In the genomic region with DNA sequence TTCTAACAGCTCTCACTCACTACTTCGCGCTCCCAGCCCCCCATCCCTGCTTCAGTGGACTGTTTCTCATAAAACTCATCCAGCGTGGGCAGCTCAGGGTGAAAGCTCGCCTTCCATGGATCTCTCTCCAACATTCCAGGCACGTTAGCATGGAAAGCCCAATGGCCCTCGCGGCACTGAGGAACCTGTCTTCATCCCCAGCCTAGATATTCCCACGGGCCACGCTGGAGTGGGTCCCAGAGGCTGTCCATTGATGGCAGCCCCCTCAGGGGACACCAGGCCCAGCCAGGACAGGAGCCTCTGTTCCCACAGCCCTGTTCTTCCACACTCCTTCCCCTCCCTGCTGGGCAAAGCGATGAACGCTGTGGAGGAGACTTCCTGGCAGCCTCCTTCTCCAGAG, we compare ENCODE assay signal across 25 cellular contexts.
A peak's percentile ranks its signal among the peaks of the same experiment; 100 is the strongest.
DNase-seq lines count a peak whose midpoint lies in the region; ATAC-seq, FAIRE-seq and TF ChIP-seq lines count a peak whose summit lies in the region.
"Had no signal": no experiment of that assay in that cellular context is flagged by ENCODE, and none has a peak within 500 bp of the region (broad histone marks: within the 10 kb centered on the region; RNA-seq: fewer than 3 reads in every experiment).

No MANE protein-coding gene starts in this region.

- peaks cover 4 to 24% (median 16%) of the 10 kb centered on the region in 11 experiments; a peak in 12 of 22 replicates for H3K27me3 ChIP-seq in BLaER1 treated with 17β-estradiol and CSF1 and Interleukin-3, amounts not matched to agents 10 nM and 100 nM
- H3K27me3 ChIP-seq in spleen (replicated peaks in 1 of 7): peaks cover 0 to 32% (median 0%) of the 10 kb centered on the region in 7 donors
- peaks cover 4% of the 10 kb centered on the region for H3K27me3 ChIP-seq in neural progenitor cell
- H3K27me3 ChIP-seq: SJSA1 had no signal

- no peak overlapping the region for H3K27ac Mint-ChIP-seq in neural progenitor cell
- H3K27ac Mint-ChIP-seq: CD8-positive, alpha-beta memory T cell had no signal

- H3K4me3 Mint-ChIP-seq in neural progenitor cell: no peak overlapping the region
- H3K4me3 Mint-ChIP-seq: CD8-positive, alpha-beta memory T cell had no signal

- H3K4me1 ChIP-seq in BLaER1 treated with 17β-estradiol and CSF1 and Interleukin-3, amounts not matched to agents 10 nM and 100 nM: peaks cover 0 to 94% (median 74%) of the 10 kb centered on the region in 10 experiments; a peak in 18 of 20 replicates
- H3K4me1 ChIP-seq in kidney (ENCODE audit: control insufficient read depth in 1 of 2, insufficient read depth in 1 of 2, low read depth in 1 of 2, low read length in 2 of 2) (no peaks in the 10 kb centered on the region), spleen (no peaks in the 10 kb centered on the region), neural progenitor cell (peaks cover 8% of the 10 kb centered on the region)
- H3K4me1 ChIP-seq: A549, SJSA1 had no signal

- H3K9me3 Mint-ChIP-seq in neural progenitor cell: no peaks in the 10 kb centered on the region
- H3K9me3 Mint-ChIP-seq: CD8-positive, alpha-beta memory T cell had no signal

- H3K36me3 ChIP-seq in BLaER1 treated with 17β-estradiol and CSF1 and Interleukin-3, amounts not matched to agents 10 nM and 100 nM: no peaks in the 10 kb centered on the region
- H3K36me3 ChIP-seq in kidney (ENCODE audit: control insufficient read depth in 1 of 2, insufficient read depth in 2 of 2, low read length in 2 of 2): peaks cover 0 to 6% of the 10 kb centered on the region in 2 donors
- H3K36me3 ChIP-seq in spleen: peaks cover 0 to 5% (median 0%) of the 10 kb centered on the region in 6 donors
- H3K36me3 ChIP-seq in neural progenitor cell: no peaks in the 10 kb centered on the region
- H3K36me3 ChIP-seq: SJSA1 had no signal

- no peaks in the 10 kb centered on the region for H3K36me3 Mint-ChIP-seq in neural progenitor cell
- H3K36me3 Mint-ChIP-seq: CD8-positive, alpha-beta memory T cell had no signal

- no peak overlapping the region for H3K4me3 ChIP-seq in BLaER1 treated with 17β-estradiol and CSF1 and Interleukin-3, amounts not matched to agents 10 nM and 100 nM
- H3K4me3 ChIP-seq in kidney (ENCODE audit: low read length in 2 of 2): no peak overlapping the region
- no peak overlapping the region for H3K4me3 ChIP-seq in spleen
- no peak overlapping the region for H3K4me3 ChIP-seq in neural progenitor cell
- H3K4me3 ChIP-seq: A549, K562, SJSA1 had no signal

- H3K27ac ChIP-seq in BLaER1 treated with 17β-estradiol and CSF1 and Interleukin-3, amounts not matched to agents 10 nM and 100 nM: no peak overlapping the region
- H3K27ac ChIP-seq in caudate nucleus (ENCODE audit: low read depth, low read length) (peak overlapping the region; percentile 33), kidney (ENCODE audit: low read depth in 2 of 2, low read length in 2 of 2) (no peak overlapping the region), spleen (peak overlapping the region in 1 of 8 donors; percentile 17), neural progenitor cell (no peak overlapping the region)
- H3K27ac ChIP-seq: A549, C4-2B, SJSA1 had no signal

- peaks cover 9% of the 10 kb centered on the region for H3K27me3 Mint-ChIP-seq in neural progenitor cell (ENCODE audit: insufficient read depth, low read depth)

- no peak overlapping the region for H2AFZ ChIP-seq in neural progenitor cell (replicated peaks)

- no peaks in the 10 kb centered on the region for H3F3A ChIP-seq in neural progenitor cell (ENCODE audit: low read depth)

- TF ChIP-seq CTCF in kidney (IDR thresholded peaks at IDR 0.05; ENCODE audit: borderline replicate concordance, extremely low read depth, insufficient read depth) (no peak), spleen (IDR thresholded peaks at IDR 0.05 in 8 of 11, conservative IDR thresholded peaks at IDR 0.05 in 3 of 11) (no peak), neural progenitor cell (IDR thresholded peaks at IDR 0.05) (no peak)

- no peak for ATAC-seq in HG03025 (IDR thresholded peaks at IDR 0.05; ENCODE audit: low FRiP score, unreplicated experiment)
- ATAC-seq: A549, K562, PC-3 had no signal

- H3K79me2 ChIP-seq in neural progenitor cell (ENCODE audit: low read depth): no peaks in the 10 kb centered on the region

- intact Hi-C loops in kidney (cut with DNase I): loop anchor here (10.0 kb wide), 1 partner anchor 232 kb away; no protein-coding TSS in a partner anchor
- intact Hi-C loops in spleen (cut with DNase I; ENCODE audit: low total_unique reads): no loop called here

- H3K9ac ChIP-seq in BLaER1 treated with 17β-estradiol and CSF1 and Interleukin-3, amounts not matched to agents 10 nM and 100 nM: no peak overlapping the region
- H3K9ac ChIP-seq in kidney (ENCODE audit: low read length in 2 of 2) (no peak overlapping the region), neural progenitor cell (no peak overlapping the region)

- no peak for FAIRE-seq in kidney (lab: Jason Lieb, UNC)
- FAIRE-seq: A549, GM18507, K562 had no signal

- DNase-seq in caudate nucleus (lab: John Stamatoyannopoulos, UW) (no peak), kidney (peak; percentile 48), spleen (peak; percentile 58), neural progenitor cell (ENCODE audit: low spot score) (no peak), DMS53 (lab: John Stamatoyannopoulos, UW) (no peak)
- DNase-seq: AML-193; CD8-positive, alpha-beta memory T cell; H7; Kasumi-1; NCI-H1105; NCI-H1436 treated with DMSO at 0.1 percent for 48 hours; NCI-H187 treated with DMSO at 0.1 percent for 48 hours; NCI-H2107; NCI-H446; NCI-H526; NCI-H82; NK-92 treated with Interleukin-12 subunit alpha and Interleukin-12 subunit beta, amount 100 ng/mL, for 24 hours; PC-3 had no signal

- H3K4me1 Mint-ChIP-seq in neural progenitor cell: peaks cover 17% of the 10 kb centered on the region
- H3K4me1 Mint-ChIP-seq: CD8-positive, alpha-beta memory T cell had no signal

- WGBS in spleen, 5 donors: 79 to 85% (median 84%) methylated on average over 9 to 11 of the region's 11 CpGs

- no peak for TF ChIP-seq POLR2A in spleen (IDR thresholded peaks at IDR 0.05)

- no peaks in the 10 kb centered on the region for H3K9me3 ChIP-seq in BLaER1 treated with 17β-estradiol and CSF1 and Interleukin-3, amounts not matched to agents 10 nM and 100 nM (replicated peaks in 1 of 11)
- H3K9me3 ChIP-seq in kidney (ENCODE audit: control insufficient read depth in 1 of 2, low read length in 2 of 2): no peaks in the 10 kb centered on the region
- H3K9me3 ChIP-seq in spleen: no peaks in the 10 kb centered on the region
- H3K9me3 ChIP-seq in neural progenitor cell (ENCODE audit: low read depth): no peaks in the 10 kb centered on the region
- H3K9me3 ChIP-seq: A549, SJSA1 had no signal

- peak overlapping the region in 8 of 11 experiments; percentile 3 to 91 (median 81); a peak in 14 of 22 replicates for H3K4me2 ChIP-seq in BLaER1 treated with 17β-estradiol and CSF1 and Interleukin-3, amounts not matched to agents 10 nM and 100 nM
- H3K4me2 ChIP-seq in neural progenitor cell: no peak overlapping the region
- H3K4me2 ChIP-seq: A549 had no signal

- H4K20me1 ChIP-seq in BLaER1 treated with 17β-estradiol and CSF1 and Interleukin-3, amounts not matched to agents 10 nM and 100 nM: peaks cover 0 to 26% (median 0%) of the 10 kb centered on the region in 11 experiments; a peak in 6 of 22 replicates
- no peaks in the 10 kb centered on the region for H4K20me1 ChIP-seq in neural progenitor cell (ENCODE audit: low read depth)

Comparison
In these comparisons a context has a peak if more than half of its experiments do, and no peak if none do; other contexts are left out.
1. DNase-seq: peak in kidney (single experiment) and spleen (single experiment); none in caudate nucleus (0 of 61), neural progenitor cell (single experiment) and DMS53 (single experiment).